Comparison of ENCODE assay signal across 16 cellular contexts in the genomic region with DNA sequence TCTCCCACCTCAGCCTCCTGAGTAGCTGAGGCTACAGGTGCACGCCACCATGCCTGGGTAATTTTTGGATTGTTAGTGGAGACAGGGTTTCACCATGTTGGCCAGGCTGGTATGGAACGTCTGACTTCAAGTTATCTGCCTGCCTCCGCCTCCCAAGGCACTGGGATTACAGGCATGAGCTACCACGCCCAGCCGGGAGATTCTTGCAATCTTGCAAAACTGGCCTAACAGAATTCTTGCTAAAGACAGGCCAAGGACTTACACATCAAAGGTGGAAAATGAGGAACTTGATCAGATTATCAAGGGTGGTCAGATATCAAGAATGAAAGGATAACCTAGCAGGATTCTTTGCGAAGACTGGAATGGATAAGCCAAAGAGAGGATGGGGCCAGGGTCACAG.
DNase-seq lines count a peak whose midpoint lies in the region; ATAC-seq and TF ChIP-seq lines count a peak whose summit lies in the region.
"Had no signal": no experiment of that assay in that cellular context is flagged by ENCODE, and none has a peak within 500 bp of the region (broad histone marks: within the 10 kb centered on the region; RNA-seq: fewer than 3 reads in every experiment).

No MANE protein-coding gene starts in this region.

- H3K4me1 ChIP-seq in Caco-2 (peaks cover 10% of the 10 kb centered on the region), PC-9 (replicated peaks; ENCODE audit: insufficient read depth) (peaks cover 11% of the 10 kb centered on the region), tibial nerve (peaks cover 0 to 12% (median 0%) of the 10 kb centered on the region in 4 donors)
- H3K4me1 ChIP-seq: HAP-1 had no signal

- peaks cover 3% of the 10 kb centered on the region for H3K4me1 Mint-ChIP-seq in Caco-2 (ENCODE audit: low read depth, unreplicated experiment)
- peaks cover 7% of the 10 kb centered on the region for H3K4me1 Mint-ChIP-seq in type B pancreatic cell (ENCODE audit: unreplicated experiment)

- no peak overlapping the region for H2AFZ ChIP-seq in PC-9

- TF ChIP-seq CTCF in Caco-2 (IDR thresholded peaks at IDR 0.05; ENCODE audit: insufficient read depth in 1 of 2, low read depth in 1 of 2, low read length in 1 of 2, severe bottlenecking in 1 of 2, unreplicated experiment in 1 of 2) (no peak), PC-9 (conservative IDR thresholded peaks at IDR 0.05) (no peak), type B pancreatic cell (conservative IDR thresholded peaks at IDR 0.05) (no peak), tibial nerve (IDR thresholded peaks at IDR 0.05) (no peak)

- H3K36me3 Mint-ChIP-seq in Caco-2 (ENCODE audit: insufficient read depth, unreplicated experiment) (no peaks in the 10 kb centered on the region), type B pancreatic cell (peaks cover 15% of the 10 kb centered on the region)
- H3K36me3 Mint-ChIP-seq: CD4-positive, alpha-beta memory T cell had no signal

- DNase-seq in Caco-2 (peak; percentile 52 to 65), PC-9 (peak; percentile 36 to 67), type B pancreatic cell (ENCODE audit: extremely low spot score, unreplicated experiment) (no peak), tibial nerve (ENCODE audit: low spot score in 2 of 2) (no peak), HEK293T (ENCODE audit: extremely low spot score) (no peak), retina (no peak)
- DNase-seq: C1 segment of cervical spinal cord; CD4-positive, alpha-beta memory T cell; DMS153; DMS79 treated with DMSO at 0.1 percent for 48 hours; EL; GDM1; HFFc6 had no signal

- no peaks in the 10 kb centered on the region for H4K20me1 ChIP-seq in PC-9 (ENCODE audit: insufficient read depth)

- H3K27me3 Mint-ChIP-seq in Caco-2 (ENCODE audit: insufficient read depth, unreplicated experiment) (no peaks in the 10 kb centered on the region), type B pancreatic cell (no peaks in the 10 kb centered on the region)
- H3K27me3 Mint-ChIP-seq: CD4-positive, alpha-beta memory T cell had no signal

- CTCF ChIA-PET in Caco-2 (lab: Charles Lee) = no interaction called here
- CTCF ChIA-PET in PC-9 (lab: Charles Lee) = interaction anchor here (0.7 kb wide), 1 partner anchor 78 kb away, joined by 5 read pairs; no protein-coding TSS in a partner anchor
- CTCF ChIA-PET in HEK293T (lab: Yijun Ruan, JAX) = no interaction called here

- no peak for TF ChIP-seq EP300 in tibial nerve (IDR thresholded peaks at IDR 0.05)

- H3K36me3 ChIP-seq in Caco-2 (ENCODE audit: control insufficient read depth, insufficient read depth, low read length) = no peaks in the 10 kb centered on the region
- no peaks in the 10 kb centered on the region for H3K36me3 ChIP-seq in PC-9 (ENCODE audit: low read depth)
- H3K36me3 ChIP-seq in tibial nerve = no peaks in the 10 kb centered on the region
- H3K36me3 ChIP-seq: HAP-1 had no signal

- peak overlapping the region; percentile 16 for H3K27ac Mint-ChIP-seq in Caco-2 (ENCODE audit: unreplicated experiment)
- peak overlapping the region; percentile 95 for H3K27ac Mint-ChIP-seq in type B pancreatic cell
- H3K27ac Mint-ChIP-seq: B cell, HFFc6 had no signal

- BruUV-seq in Caco-2 (replicated peaks; lab: Mats Ljungman, UMichigan) (no TSS peak), PC-9 (replicated peaks; lab: Mats Ljungman, UMichigan) (no TSS peak)

- H3K4me3 Mint-ChIP-seq in Caco-2 (ENCODE audit: unreplicated experiment) (no peak overlapping the region), type B pancreatic cell (peak overlapping the region; percentile 65)
- H3K4me3 Mint-ChIP-seq: B cell; CD4-positive, alpha-beta memory T cell; HFFc6 had no signal

- POLR2A ChIA-PET in Caco-2 (lab: Charles Lee) = no interaction called here
- POLR2A ChIA-PET in PC-9 (lab: Charles Lee; ENCODE audit: unreplicated experiment) = no interaction called here
- POLR2A ChIA-PET in HEK293T (lab: Yijun Ruan, JAX) = interaction anchor here (1.0 kb wide), 1 partner anchor 9 kb away, joined by 3 read pairs; no protein-coding TSS in a partner anchor

- H3K9me3 Mint-ChIP-seq in Caco-2 (ENCODE audit: unreplicated experiment) (peaks cover 9% of the 10 kb centered on the region), type B pancreatic cell (peaks cover 8% of the 10 kb centered on the region)

- no peaks in the 10 kb centered on the region for H3K27me3 ChIP-seq in Caco-2 (replicated peaks; ENCODE audit: control insufficient read depth, insufficient read depth, low read length)
- H3K27me3 ChIP-seq in PC-9 (ENCODE audit: insufficient read depth, low read depth) = no peaks in the 10 kb centered on the region
- H3K27me3 ChIP-seq in tibial nerve = no peaks in the 10 kb centered on the region

- whole genome bisulfite sequencing in tibial nerve, 2 donors = 74 to 83% methylated on average over 6 of the region's 6 CpGs

- H3K9me2 ChIP-seq in PC-9 (ENCODE audit: insufficient read depth) = no peaks in the 10 kb centered on the region

- peak; percentile 57 for ATAC-seq in esophagus mucosa

- H3K4me2 ChIP-seq in PC-9 = peak overlapping the region; percentile 18; the same call in 1 of the 2 replicates

- TF ChIP-seq POLR2A in tibial nerve (IDR thresholded peaks at IDR 0.05) = no peak

- intact Hi-C loops in Caco-2 (cut with micrococcal nuclease; ENCODE audit: unreplicated experiment) (no loop called here), PC-9 (cut with micrococcal nuclease; ENCODE audit: unreplicated experiment) (no loop called here)

- no peak overlapping the region for H3K27ac ChIP-seq in PC-9
- H3K27ac ChIP-seq in tibial nerve = no peak overlapping the region

- H3K79me2 ChIP-seq in PC-9 (ENCODE audit: low read depth) = no peaks in the 10 kb centered on the region

- H3F3A ChIP-seq in PC-9 (ENCODE audit: insufficient read depth, low read depth) = 0 out of 2 replicates have a peak, but pooled peaks cover 4% of the 10 kb centered on the region

- peaks cover 5% of the 10 kb centered on the region; the same call in 1 of the 2 replicates for H3K9me3 ChIP-seq in Caco-2
- no peaks in the 10 kb centered on the region for H3K9me3 ChIP-seq in PC-9 (ENCODE audit: insufficient read depth, low read depth)
- H3K9me3 ChIP-seq in tibial nerve = peaks cover 0 to 22% (median 2%) of the 10 kb centered on the region in 4 donors
- H3K9me3 ChIP-seq: HAP-1 had no signal

- no peak overlapping the region for H3K4me3 ChIP-seq in Caco-2 (ENCODE audit: low read depth, low read length)
- no peak overlapping the region for H3K4me3 ChIP-seq in PC-9
- no peak overlapping the region for H3K4me3 ChIP-seq in tibial nerve
- H3K4me3 ChIP-seq: HAP-1 had no signal

TF ChIP-seq in HEK293T, 16 proteins besides CTCF, POLR2A, EP300 and RAD21:
- no peak for TF ChIP-seq ELF4 (IDR thresholded peaks at IDR 0.05)
- no peak for TF ChIP-seq TARDBP (IDR thresholded peaks at IDR 0.05)
- TF ChIP-seq, protein P1, sequence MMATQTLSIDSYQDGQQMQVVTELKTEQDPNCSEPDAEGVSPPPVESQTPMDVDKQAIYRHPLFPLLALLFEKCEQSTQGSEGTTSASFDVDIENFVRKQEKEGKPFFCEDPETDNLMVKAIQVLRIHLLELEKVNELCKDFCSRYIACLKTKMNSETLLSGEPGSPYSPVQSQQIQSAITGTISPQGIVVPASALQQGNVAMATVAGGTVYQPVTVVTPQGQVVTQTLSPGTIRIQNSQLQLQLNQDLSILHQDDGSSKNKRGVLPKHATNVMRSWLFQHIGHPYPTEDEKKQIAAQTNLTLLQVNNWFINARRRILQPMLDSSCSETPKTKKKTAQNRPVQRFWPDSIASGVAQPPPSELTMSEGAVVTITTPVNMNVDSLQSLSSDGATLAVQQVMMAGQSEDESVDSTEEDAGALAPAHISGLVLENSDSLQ (IDR thresholded peaks at IDR 0.05) = no peak
- no peak for TF ChIP-seq FOXK2 (IDR thresholded peaks at IDR 0.05)
TF ChIP-seq in HEK293T: peak in this region for 0.

Comparison
In these comparisons a context has a peak if more than half of its experiments do, and no peak if none do; other contexts are left out.
1. DNase-seq: peak in Caco-2 (2 of 2) and PC-9 (2 of 2); none in type B pancreatic cell (single experiment), tibial nerve (0 of 2), HEK293T (single experiment) and retina (single experiment).